Comparison of ENCODE assay signal across 8 cellular contexts in genomic region chr9:132214027-132214622, GRCh38. TPM values are rescaled to one million over a fixed set of nuclear protein-coding genes. Genes with fewer than 3 reads are reported as not detected.
A peak's percentile ranks its signal among the peaks of the same experiment; 100 is the strongest.
DNase-seq lines count a peak whose midpoint lies in the region; ATAC-seq, FAIRE-seq and TF ChIP-seq lines count a peak whose summit lies in the region.

No MANE protein-coding gene starts in this region.

- peak overlapping the region; percentile 26 for H2BK120ac ChIP-seq in neuronal stem cell (ENCODE audit: low read depth, low read length)

- no peak for FAIRE-seq in GM12892 (lab: Jason Lieb, UNC)

- H3K4me3 ChIP-seq in fibroblast of mammary gland (ENCODE audit: control insufficient read depth, low read depth, low read length) (no peak overlapping the region), neuronal stem cell (ENCODE audit: low read length in 2 of 2) (no peak overlapping the region), coronary artery (no peak overlapping the region)

- peak overlapping the region; percentile 62 for H4K91ac ChIP-seq in neuronal stem cell (ENCODE audit: low read depth, low read length, poor library complexity)

- H3K9ac ChIP-seq in neuronal stem cell (ENCODE audit: low read depth, low read length, poor library complexity), result peak overlapping the region; percentile 55

- H4K8ac ChIP-seq in neuronal stem cell (ENCODE audit: low read depth, low read length), result no peak overlapping the region

- peak; percentile 68 for DNase-seq in GM04503 (ENCODE audit: low read depth)
- DNase-seq in NCI-H774 (lab: John Stamatoyannopoulos, UW), result peak; percentile 80
- DNase-seq in fibroblast of mammary gland (ENCODE audit: low read depth), result peak; percentile 79
- DNase-seq in neuronal stem cell (ENCODE audit: low spot score), result no peak
- DNase-seq in NCI-H187 treated with DMSO at 0.1 percent for 48 hours (lab: John Stamatoyannopoulos, UW), result no peak
- DNase-seq in coronary artery (ENCODE audit: low spot score), result no peak
- no peak for DNase-seq in GM12892 (ENCODE audit: insufficient read length)

- peak overlapping the region; percentile 14 for H3K4me2 ChIP-seq in neuronal stem cell (ENCODE audit: insufficient read depth, low read length, poor library complexity, severe bottlenecking)

- H2BK12ac ChIP-seq in neuronal stem cell (ENCODE audit: low read length), result peak overlapping the region; percentile 92

- peak overlapping the region; percentile 92 for H3K23ac ChIP-seq in neuronal stem cell (ENCODE audit: low read depth, low read length, poor library complexity)

- no peak for TF ChIP-seq POLR2A in GM12892 (IDR thresholded peaks at IDR 0.05; ENCODE audit: low read depth, low read length)

- no peak overlapping the region for H3K27ac ChIP-seq in neuronal stem cell (replicated peaks; ENCODE audit: low read length)
- H3K27ac ChIP-seq in coronary artery, result no peak overlapping the region

- WGBS in neuronal stem cell (ENCODE audit: extremely low coverage in 2 of 2, insufficient read length in 2 of 2, insufficient replicate concordance in 1 of 2), 2 donors, result no CpG with 5 or more reads among the region's 18 CpGs

- peaks cover 0 to 2% of the 10 kb centered on the region in 2 donors for H3K9me3 ChIP-seq in neuronal stem cell (replicated peaks in 1 of 2; ENCODE audit: control insufficient read depth in 2 of 2, insufficient read depth in 1 of 2, low read depth in 1 of 2, low read length in 2 of 2)

- peaks cover 0 to 57% (median 0%) of the 10 kb centered on the region in 3 experiments for H3K27me3 ChIP-seq in neuronal stem cell (ENCODE audit: control insufficient read depth in 3 of 3, insufficient read depth in 3 of 3, low read depth in 1 of 3, low read length in 3 of 3)

- H2BK5ac ChIP-seq in neuronal stem cell (ENCODE audit: low read length), result peak overlapping the region; percentile 82

- TF ChIP-seq CTCF in fibroblast of mammary gland (conservative IDR thresholded peaks at IDR 0.05; ENCODE audit: control insufficient read depth, insufficient read depth, low read depth, low read length) (no peak), coronary artery (IDR thresholded peaks at IDR 0.05) (no peak)

- H2BK15ac ChIP-seq in neuronal stem cell (ENCODE audit: low read length), result peak overlapping the region; percentile 78

- no peaks in the 10 kb centered on the region for H3K79me1 ChIP-seq in neuronal stem cell (ENCODE audit: low read depth, low read length)

- peak overlapping the region; percentile 91 for H3K14ac ChIP-seq in neuronal stem cell (ENCODE audit: low read length)

- ATAC-seq in GM21723 (IDR thresholded peaks at IDR 0.05; ENCODE audit: unreplicated experiment), result no peak

- peak overlapping the region; percentile 78 for H2AK5ac ChIP-seq in neuronal stem cell (ENCODE audit: low read depth, low read length)

- peak overlapping the region; percentile 29 for H2AFZ ChIP-seq in neuronal stem cell (ENCODE audit: low read length)

- H3K36me3 ChIP-seq in neuronal stem cell (replicated peaks in 1 of 2; ENCODE audit: control insufficient read depth in 2 of 2, insufficient read depth in 2 of 2, low read length in 2 of 2), result no peaks in the 10 kb centered on the region

- H3K4ac ChIP-seq in neuronal stem cell (ENCODE audit: low read length), result peak overlapping the region; percentile 54

- H3K4me1 ChIP-seq in neuronal stem cell (ENCODE audit: control insufficient read depth in 2 of 2, insufficient read depth in 1 of 2, low read depth in 1 of 2, low read length in 2 of 2), result peaks cover 0 to 9% of the 10 kb centered on the region in 2 donors

- H3K18ac ChIP-seq in neuronal stem cell (ENCODE audit: low read length), result peak overlapping the region; percentile 88

RNA-seq across cellular contexts. Expression of gene NTNG2, which starts 52.3 kb away (rescaled TPM):
- 1.6 TPM for polyA plus RNA-seq in neuronal stem cell (2013, experiment 1 of 2)
- polyA plus RNA-seq in neuronal stem cell (2013, experiment 2 of 2), result 2.1 TPM
- polyA plus RNA-seq in GM12892 (2012; ENCODE audit: missing spikeins), result not detected

Comparison
In these comparisons a context has a peak if more than half of its experiments do, and no peak if none do; other contexts are left out.
1. DNase-seq: peak in GM04503 (single experiment), NCI-H774 (single experiment) and fibroblast of mammary gland (single experiment); none in neuronal stem cell (single experiment), NCI-H187 treated with DMSO at 0.1 percent for 48 hours (single experiment), coronary artery (single experiment) and GM12892 (single experiment).